10 cellular contexts compared by ENCODE assay signal in genomic region chr6:19210849-19211590, GRCh38.
DNase-seq lines count a peak whose midpoint lies in the region; ATAC-seq and TF ChIP-seq lines count a peak whose summit lies in the region.
"Had no signal": no experiment of that assay in that cellular context is flagged by ENCODE, and none has a peak within 500 bp of the region (broad histone marks: within the 10 kb centered on the region; RNA-seq: fewer than 3 reads in every experiment).

No MANE protein-coding gene starts in this region.

- H3K9me3 ChIP-seq in BE2C (no peaks in the 10 kb centered on the region), right cardiac atrium (ENCODE audit: control insufficient read depth, low read length) (no peaks in the 10 kb centered on the region)

- DNase-seq in BE2C (peak; percentile 35), GM12864 (ENCODE audit: low read depth) (no peak), RPMI8226 (peak; percentile 64), right cardiac atrium (peak; percentile 35 to 73 (median 56)), SKM-1 (lab: John Stamatoyannopoulos, UW; ENCODE audit: unreplicated experiment) (no peak)
- DNase-seq: activated T-cell treated with anti-CD3 and anti-CD28 coated beads, Interleukin-2, amount 50 U/mL, for 4 hours; NCI-H2227 treated with DMSO at 0.1 percent for 48 hours had no signal

- 88% methylated on average over 14 of the region's 14 CpGs for WGBS in right cardiac atrium

- H3K4me1 ChIP-seq in BE2C = no peaks in the 10 kb centered on the region
- H3K4me1 ChIP-seq in right cardiac atrium (ENCODE audit: control insufficient read depth, insufficient read depth, low read length) = no peaks in the 10 kb centered on the region

- peak; percentile 26 to 48 for ATAC-seq in right cardiac atrium
- no peak for ATAC-seq in HG02970 (IDR thresholded peaks at IDR 0.05; ENCODE audit: low FRiP score, unreplicated experiment)
- ATAC-seq in GM19035 (IDR thresholded peaks at IDR 0.05; ENCODE audit: unreplicated experiment) = no peak
- no peak for ATAC-seq in HG03342 (IDR thresholded peaks at IDR 0.05; ENCODE audit: unreplicated experiment)

- H3K4me3 ChIP-seq in BE2C (ENCODE audit: low read depth, low read length) (no peak overlapping the region), GM12864 (ENCODE audit: low read depth, low read length) (no peak overlapping the region), right cardiac atrium (ENCODE audit: low read length) (no peak overlapping the region)

- H3K27me3 ChIP-seq in BE2C (no peaks in the 10 kb centered on the region), right cardiac atrium (ENCODE audit: control insufficient read depth, insufficient read depth) (no peaks in the 10 kb centered on the region)

- no peaks in the 10 kb centered on the region for H3K36me3 ChIP-seq in BE2C

- intact Hi-C loops in right cardiac atrium (cut with DNase I) = no loop called here

- TF ChIP-seq CTCF in BE2C (IDR thresholded peaks at IDR 0.05; ENCODE audit: low read depth, low read length) = no peak; the same call in 1 of the 2 replicates
- peak; percentile 47 for TF ChIP-seq CTCF in GM12864 (IDR thresholded peaks at IDR 0.05; ENCODE audit: low read depth, low read length, missing control alignments)

- H3K27ac ChIP-seq in right cardiac atrium (ENCODE audit: low read length) = no peak overlapping the region

Comparison
In these comparisons a context has a peak if more than half of its experiments do, and no peak if none do; other contexts are left out.
1. DNase-seq: peak in BE2C (single experiment), RPMI8226 (single experiment) and right cardiac atrium (3 of 3); none in GM12864 (single experiment) and SKM-1 (single experiment).
2. ATAC-seq: peak in right cardiac atrium (2 of 2); none in HG02970 (single experiment), GM19035 (single experiment) and HG03342 (single experiment).